ENCODE assay signal across 39 cellular contexts in genomic region chr11:14967581-14968214, GRCh38. TPM values are rescaled to one million over a fixed set of nuclear protein-coding genes. Genes with fewer than 3 reads are reported as not detected.
A peak's percentile ranks its signal among the peaks of the same experiment; 100 is the strongest.
DNase-seq lines count a peak whose midpoint lies in the region; ATAC-seq lines count a peak whose summit lies in the region.
"Had no signal": no experiment of that assay in that cellular context is flagged by ENCODE, and none has a peak within 500 bp of the region (broad histone marks: within the 10 kb centered on the region; RNA-seq: fewer than 3 reads in every experiment).

No MANE protein-coding gene starts in this region.

- H2BK120ac ChIP-seq in neuronal stem cell (ENCODE audit: low read depth, low read length), result no peak overlapping the region

- H3K36me3 ChIP-seq in neuronal stem cell (replicated peaks in 1 of 2; ENCODE audit: control insufficient read depth in 2 of 2, insufficient read depth in 2 of 2, low read length in 2 of 2), result no peaks in the 10 kb centered on the region
- H3K36me3 ChIP-seq: cardiac muscle cell, colonic mucosa, gastroesophageal sphincter, pancreas, right atrium auricular region, SJCRH30 had no signal

- H3K4me3 ChIP-seq in neuronal stem cell (ENCODE audit: low read length in 2 of 2), result no peak overlapping the region
- H3K4me3 ChIP-seq: cardiac muscle cell, colonic mucosa, gastroesophageal sphincter, GM12878, hepatocyte, pancreas, right atrium auricular region, SJCRH30, smooth muscle cell, testis had no signal

- no peaks in the 10 kb centered on the region for H3K79me1 ChIP-seq in neuronal stem cell (ENCODE audit: low read depth, low read length)

- H3K23ac ChIP-seq in neuronal stem cell (ENCODE audit: low read depth, low read length, poor library complexity), result no peak overlapping the region

- intact Hi-C loops in left colon (cut with DNase I, micrococcal nuclease), result no loop called here

- peak; percentile 83 for DNase-seq in DMS79 (lab: John Stamatoyannopoulos, UW)
- peak; percentile 82 for DNase-seq in NCI-H1105 treated with DMSO at 0.1 percent for 48 hours (lab: John Stamatoyannopoulos, UW)
- DNase-seq in NCI-H345 (lab: John Stamatoyannopoulos, UW), result peak; percentile 66
- DNase-seq in neuronal stem cell (ENCODE audit: low spot score), result no peak
- DNase-seq in left colon, result no peak
- no peak for DNase-seq in NCI-H2171 (lab: John Stamatoyannopoulos, UW)
- DNase-seq in A172 (ENCODE audit: low spot score), result no peak
- DNase-seq in DMS 273 (lab: John Stamatoyannopoulos, UW; ENCODE audit: unreplicated experiment), result no peak
- DNase-seq: activated CD4-positive, alpha-beta T cell treated with anti-CD3 and anti-CD28 coated beads for 48 hours; activated CD8-positive, alpha-beta memory T cell treated with anti-CD3 and anti-CD28 coated beads for 24 hours; activated gamma-delta T cell; activated naive CD8-positive, alpha-beta T cell treated with anti-CD3 and anti-CD28 coated beads, Interleukin-2, amount 50 U/mL, for 24 hours; Calu3; colonic mucosa; effector CD4-positive, alpha-beta T cell; H9; left cardiac atrium; MM.1S; NCI-H1694 treated with DMSO at 0.1 percent for 48 hours; NCI-H226; NCI-H82; nephron progenitor cell; pancreas; SJCRH30; stimulated activated CD4-positive, alpha-beta T cell treated with anti-CD3 and anti-CD28 coated beads, Interleukin-1b, Interleukin-23, amount 100 ng/mL, for 48 hours; stimulated activated naive CD4-positive, alpha-beta T cell treated with Interleukin-2 at 50 U/mL for 16 hours; T1000; testis had no signal

- peaks cover 1 to 3% of the 10 kb centered on the region in 2 donors for H3K9me3 ChIP-seq in neuronal stem cell (replicated peaks in 1 of 2; ENCODE audit: control insufficient read depth in 2 of 2, insufficient read depth in 1 of 2, low read depth in 1 of 2, low read length in 2 of 2)
- H3K9me3 ChIP-seq: colonic mucosa, gastroesophageal sphincter, pancreas, right atrium auricular region, SJCRH30, testis had no signal

- peaks cover 13 to 41% (median 22%) of the 10 kb centered on the region in 3 experiments for H3K27me3 ChIP-seq in neuronal stem cell (ENCODE audit: control insufficient read depth in 3 of 3, insufficient read depth in 3 of 3, low read depth in 1 of 3, low read length in 3 of 3)
- H3K27me3 ChIP-seq: SJCRH30, testis had no signal

- no peak overlapping the region for H4K91ac ChIP-seq in neuronal stem cell (ENCODE audit: low read depth, low read length, poor library complexity)

- no peaks in the 10 kb centered on the region for H3K4me1 ChIP-seq in neuronal stem cell (ENCODE audit: control insufficient read depth in 2 of 2, insufficient read depth in 1 of 2, low read depth in 1 of 2, low read length in 2 of 2)
- H3K4me1 ChIP-seq: colonic mucosa, pancreas, SJCRH30 had no signal

- H2BK12ac ChIP-seq in neuronal stem cell (ENCODE audit: low read length), result no peak overlapping the region

- ATAC-seq in left colon, result no peak
- ATAC-seq: activated naive CD8-positive, alpha-beta T cell treated with anti-CD3 and anti-CD28 coated beads, Interleukin-2, amount 50 U/mL, for 24 hours; gastroesophageal sphincter; GM12878; left cardiac atrium; pancreas had no signal

- H2BK5ac ChIP-seq in neuronal stem cell (ENCODE audit: low read length), result no peak overlapping the region

- H4K8ac ChIP-seq in neuronal stem cell (ENCODE audit: low read depth, low read length), result no peak overlapping the region

- peak overlapping the region; percentile 8 for H3K14ac ChIP-seq in neuronal stem cell (ENCODE audit: low read length)

- H3K18ac ChIP-seq in neuronal stem cell (ENCODE audit: low read length), result no peak overlapping the region

- H3K4me2 ChIP-seq in neuronal stem cell (ENCODE audit: insufficient read depth, low read length, poor library complexity, severe bottlenecking), result no peak overlapping the region
- H3K4me2 ChIP-seq: hepatocyte, smooth muscle cell had no signal

- no CpG with 5 or more reads among the region's 4 CpGs for WGBS in neuronal stem cell (ENCODE audit: extremely low coverage in 2 of 2, insufficient read length in 2 of 2, insufficient replicate concordance in 1 of 2), 2 donors

- H3K9ac ChIP-seq in neuronal stem cell (ENCODE audit: low read depth, low read length, poor library complexity), result no peak overlapping the region

- H3K27ac ChIP-seq in neuronal stem cell (replicated peaks; ENCODE audit: low read length), result no peak overlapping the region
- H3K27ac ChIP-seq: cardiac muscle cell, colonic mucosa, gastroesophageal sphincter, hepatocyte, pancreas, right atrium auricular region, SJCRH30, testis, VCaP had no signal

- no peak overlapping the region for H3K4ac ChIP-seq in neuronal stem cell (ENCODE audit: low read length)

- no peak overlapping the region for H2AFZ ChIP-seq in neuronal stem cell (ENCODE audit: low read length)
- H2AFZ ChIP-seq: hepatocyte had no signal

- H2AK5ac ChIP-seq in neuronal stem cell (ENCODE audit: low read depth, low read length), result no peak overlapping the region

- no peak overlapping the region for H2BK15ac ChIP-seq in neuronal stem cell (ENCODE audit: low read length)

RNA-seq across cellular contexts. Expression of gene CALCA, which starts 4.5 kb away (rescaled TPM):
- not detected for polyA plus RNA-seq in neuronal stem cell (2013, experiment 1 of 2)
- polyA plus RNA-seq in neuronal stem cell (2013, experiment 2 of 2), result not detected
- total RNA-seq in left colon, result not detected
- not detected in 2 replicates for total RNA-seq in A172 (2014; rRNA removed; shearing (Covaris generic))
- total RNA-seq: astrocyte, Calu3, cardiac muscle cell, gastroesophageal sphincter, GM12878, H9, hepatocyte, left cardiac atrium, right atrium auricular region, RPMI7951, SJCRH30, smooth muscle cell, testis, urinary bladder had no signal
- polyA plus RNA-seq: CD14-positive monocyte, GM12878, hepatocyte, smooth muscle cell had no signal

Comparison
In these comparisons a context has a peak if more than half of its experiments do, and no peak if none do; other contexts are left out.
1. DNase-seq: peak in DMS79 (single experiment), NCI-H1105 treated with DMSO at 0.1 percent for 48 hours (single experiment) and NCI-H345 (single experiment); none in neuronal stem cell (single experiment), left colon (0 of 2), NCI-H2171 (single experiment), A172 (single experiment) and DMS 273 (single experiment).